In the genomic region with DNA sequence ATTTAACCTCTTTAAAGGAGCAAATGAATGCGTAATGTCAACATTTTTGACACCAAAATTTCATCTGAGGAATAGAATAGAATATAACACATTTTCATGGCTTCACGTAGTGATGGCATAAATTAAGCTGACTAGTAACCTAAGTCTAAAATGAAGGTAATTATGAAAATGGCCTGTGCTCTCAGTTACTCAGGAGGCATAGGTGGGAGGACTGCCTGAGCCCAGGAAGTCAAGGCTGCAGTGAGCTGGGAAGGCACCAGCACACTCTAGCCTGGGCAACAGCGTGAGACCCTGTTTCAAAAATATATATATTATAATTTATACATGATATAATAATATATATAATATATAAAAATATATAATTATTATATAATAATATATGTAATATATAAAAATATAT, we compare ENCODE assay signal across 2 cellular contexts.
TF ChIP-seq lines count a peak whose summit lies in the region.

No MANE protein-coding gene starts in this region.

TF ChIP-seq in A549, 52 proteins besides CTCF, POLR2A, EP300 and RAD21 (continued from another document):
- TF ChIP-seq, protein P1, sequence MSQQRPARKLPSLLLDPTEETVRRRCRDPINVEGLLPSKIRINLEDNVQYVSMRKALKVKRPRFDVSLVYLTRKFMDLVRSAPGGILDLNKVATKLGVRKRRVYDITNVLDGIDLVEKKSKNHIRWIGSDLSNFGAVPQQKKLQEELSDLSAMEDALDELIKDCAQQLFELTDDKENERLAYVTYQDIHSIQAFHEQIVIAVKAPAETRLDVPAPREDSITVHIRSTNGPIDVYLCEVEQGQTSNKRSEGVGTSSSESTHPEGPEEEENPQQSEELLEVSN (IDR thresholded peaks at IDR 0.05; ENCODE audit: borderline replicate concordance, low read depth): no peak
- TF ChIP-seq EHMT2 (IDR thresholded peaks at IDR 0.05; ENCODE audit: low read depth) (no peak), FOSB (CRISPR knock-in tag; IDR thresholded peaks at IDR 0.05) (peak; percentile 62), ZFP36 (IDR thresholded peaks at IDR 0.05; ENCODE audit: borderline replicate concordance, partially characterized antibody) (no peak)
- TF ChIP-seq, protein P2, sequence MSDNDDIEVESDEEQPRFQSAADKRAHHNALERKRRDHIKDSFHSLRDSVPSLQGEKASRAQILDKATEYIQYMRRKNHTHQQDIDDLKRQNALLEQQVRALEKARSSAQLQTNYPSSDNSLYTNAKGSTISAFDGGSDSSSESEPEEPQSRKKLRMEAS (IDR thresholded peaks at IDR 0.05): no peak

TF ChIP-seq in HCT116, 20 proteins besides CTCF, POLR2A, EP300 and RAD21 (continued from another document):
- TF ChIP-seq ELF1 (IDR thresholded peaks at IDR 0.05; ENCODE audit: borderline replicate concordance, low read depth): no peak
- TF ChIP-seq, protein P3, sequence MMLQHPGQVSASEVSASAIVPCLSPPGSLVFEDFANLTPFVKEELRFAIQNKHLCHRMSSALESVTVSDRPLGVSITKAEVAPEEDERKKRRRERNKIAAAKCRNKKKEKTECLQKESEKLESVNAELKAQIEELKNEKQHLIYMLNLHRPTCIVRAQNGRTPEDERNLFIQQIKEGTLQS (IDR thresholded peaks at IDR 0.05): no peak
- no peak for TF ChIP-seq CEBPB (IDR thresholded peaks at IDR 0.05; ENCODE audit: low read depth)
- no peak for TF ChIP-seq TCF7L2 (IDR thresholded peaks at IDR 0.05; ENCODE audit: borderline replicate concordance, extremely low read depth, insufficient read depth, insufficient read length)
- TF ChIP-seq ZFX (IDR thresholded peaks at IDR 0.05): no peak
- TF ChIP-seq, protein P4, sequence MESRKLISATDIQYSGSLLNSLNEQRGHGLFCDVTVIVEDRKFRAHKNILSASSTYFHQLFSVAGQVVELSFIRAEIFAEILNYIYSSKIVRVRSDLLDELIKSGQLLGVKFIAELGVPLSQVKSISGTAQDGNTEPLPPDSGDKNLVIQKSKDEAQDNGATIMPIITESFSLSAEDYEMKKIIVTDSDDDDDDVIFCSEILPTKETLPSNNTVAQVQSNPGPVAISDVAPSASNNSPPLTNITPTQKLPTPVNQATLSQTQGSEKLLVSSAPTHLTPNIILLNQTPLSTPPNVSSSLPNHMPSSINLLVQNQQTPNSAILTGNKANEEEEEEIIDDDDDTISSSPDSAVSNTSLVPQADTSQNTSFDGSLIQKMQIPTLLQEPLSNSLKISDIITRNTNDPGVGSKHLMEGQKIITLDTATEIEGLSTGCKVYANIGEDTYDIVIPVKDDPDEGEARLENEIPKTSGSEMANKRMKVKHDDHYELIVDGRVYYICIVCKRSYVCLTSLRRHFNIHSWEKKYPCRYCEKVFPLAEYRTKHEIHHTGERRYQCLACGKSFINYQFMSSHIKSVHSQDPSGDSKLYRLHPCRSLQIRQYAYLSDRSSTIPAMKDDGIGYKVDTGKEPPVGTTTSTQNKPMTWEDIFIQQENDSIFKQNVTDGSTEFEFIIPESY (IDR thresholded peaks at IDR 0.05; ENCODE audit: extremely low read depth, insufficient replicate concordance, low read length): no peak
- no peak for TF ChIP-seq SIN3A (IDR thresholded peaks at IDR 0.05; ENCODE audit: low read depth)
- TF ChIP-seq SRF (IDR thresholded peaks at IDR 0.05; ENCODE audit: low read depth): no peak
- TF ChIP-seq, protein P5, sequence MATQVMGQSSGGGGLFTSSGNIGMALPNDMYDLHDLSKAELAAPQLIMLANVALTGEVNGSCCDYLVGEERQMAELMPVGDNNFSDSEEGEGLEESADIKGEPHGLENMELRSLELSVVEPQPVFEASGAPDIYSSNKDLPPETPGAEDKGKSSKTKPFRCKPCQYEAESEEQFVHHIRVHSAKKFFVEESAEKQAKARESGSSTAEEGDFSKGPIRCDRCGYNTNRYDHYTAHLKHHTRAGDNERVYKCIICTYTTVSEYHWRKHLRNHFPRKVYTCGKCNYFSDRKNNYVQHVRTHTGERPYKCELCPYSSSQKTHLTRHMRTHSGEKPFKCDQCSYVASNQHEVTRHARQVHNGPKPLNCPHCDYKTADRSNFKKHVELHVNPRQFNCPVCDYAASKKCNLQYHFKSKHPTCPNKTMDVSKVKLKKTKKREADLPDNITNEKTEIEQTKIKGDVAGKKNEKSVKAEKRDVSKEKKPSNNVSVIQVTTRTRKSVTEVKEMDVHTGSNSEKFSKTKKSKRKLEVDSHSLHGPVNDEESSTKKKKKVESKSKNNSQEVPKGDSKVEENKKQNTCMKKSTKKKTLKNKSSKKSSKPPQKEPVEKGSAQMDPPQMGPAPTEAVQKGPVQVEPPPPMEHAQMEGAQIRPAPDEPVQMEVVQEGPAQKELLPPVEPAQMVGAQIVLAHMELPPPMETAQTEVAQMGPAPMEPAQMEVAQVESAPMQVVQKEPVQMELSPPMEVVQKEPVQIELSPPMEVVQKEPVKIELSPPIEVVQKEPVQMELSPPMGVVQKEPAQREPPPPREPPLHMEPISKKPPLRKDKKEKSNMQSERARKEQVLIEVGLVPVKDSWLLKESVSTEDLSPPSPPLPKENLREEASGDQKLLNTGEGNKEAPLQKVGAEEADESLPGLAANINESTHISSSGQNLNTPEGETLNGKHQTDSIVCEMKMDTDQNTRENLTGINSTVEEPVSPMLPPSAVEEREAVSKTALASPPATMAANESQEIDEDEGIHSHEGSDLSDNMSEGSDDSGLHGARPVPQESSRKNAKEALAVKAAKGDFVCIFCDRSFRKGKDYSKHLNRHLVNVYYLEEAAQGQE (IDR thresholded peaks at IDR 0.05; ENCODE audit: low read depth): no peak
- no peak for TF ChIP-seq POLR2AphosphoS5 (IDR thresholded peaks at IDR 0.05; ENCODE audit: low read depth, low read length)
- TF ChIP-seq ZNF274 (IDR thresholded peaks at IDR 0.05; ENCODE audit: low read depth, low read length): no peak
